Comparison of ENCODE assay signal across 10 cellular contexts in the genomic region with DNA sequence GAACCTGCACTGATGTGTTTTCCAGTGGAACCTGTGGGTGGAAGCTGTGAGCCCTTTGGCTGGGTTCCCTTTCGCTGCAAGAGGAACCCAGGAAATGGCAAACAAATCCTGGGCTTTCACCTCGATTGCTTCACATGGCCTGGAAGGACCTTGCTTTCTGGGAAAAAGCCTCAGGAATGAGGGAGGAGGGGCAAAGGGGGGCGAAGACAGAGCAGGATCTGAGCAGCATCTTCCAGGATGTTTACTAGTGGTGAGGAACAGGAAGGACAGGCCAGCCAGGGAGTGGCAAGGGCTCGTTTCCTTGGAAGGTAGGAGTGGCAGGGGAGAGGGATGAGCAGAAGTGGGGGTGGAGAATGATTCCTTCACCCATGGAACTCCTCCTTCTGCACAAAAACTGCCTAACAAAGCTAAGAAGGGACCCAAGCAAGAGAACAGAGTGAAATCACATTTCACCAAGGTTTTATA. TPM values are rescaled to one million over a fixed set of nuclear protein-coding genes. Genes with fewer than 3 reads are reported as not detected.
DNase-seq lines count a peak whose midpoint lies in the region; ATAC-seq and TF ChIP-seq lines count a peak whose summit lies in the region.
"Had no signal": no experiment of that assay in that cellular context is flagged by ENCODE, and none has a peak within 500 bp of the region (broad histone marks: within the 10 kb centered on the region; RNA-seq: fewer than 3 reads in every experiment).

No MANE protein-coding gene starts in this region.

- peaks cover 7 to 46% (median 14%) of the 10 kb centered on the region in 4 donors for H3K4me1 ChIP-seq in transverse colon

- no peaks in the 10 kb centered on the region for H3K36me3 Mint-ChIP-seq in activated naive CD4-positive, alpha-beta T cell treated with anti-CD3 and anti-CD28 coated beads for 36 hours (ENCODE audit: low read depth)

- DNase-seq in NCI-H2227 (lab: John Stamatoyannopoulos, UW; ENCODE audit: unreplicated experiment) (peak; percentile 22), NCI-H2227 treated with DMSO at 0.1 percent for 48 hours (lab: John Stamatoyannopoulos, UW) (no peak), brain microvascular endothelial cell (no peak), islet precursor cell (peak; percentile 84), transverse colon (peak; percentile 49), retina (no peak)
- no peak for DNase-seq in activated naive CD4-positive, alpha-beta T cell treated with anti-CD3 and anti-CD28 coated beads for 36 hours
- DNase-seq: NCI-H524 had no signal

- H3K9me3 Mint-ChIP-seq in activated naive CD4-positive, alpha-beta T cell treated with anti-CD3 and anti-CD28 coated beads for 36 hours, result peaks cover 11% of the 10 kb centered on the region

- WGBS in transverse colon (ENCODE audit: low coverage in 1 of 2), 2 donors, result 19 to 83% methylated on average over 1 to 4 of the region's 4 CpGs

- no peak for TF ChIP-seq POLR2A in transverse colon (IDR thresholded peaks at IDR 0.05)

- H3K9me3 ChIP-seq in transverse colon, result no peaks in the 10 kb centered on the region

- peaks cover 26% of the 10 kb centered on the region for H3K27me3 Mint-ChIP-seq in activated naive CD4-positive, alpha-beta T cell treated with anti-CD3 and anti-CD28 coated beads for 36 hours (ENCODE audit: low read depth)

- in situ Hi-C loops in brain microvascular endothelial cell (cut with HindIII; ENCODE audit: low pct_ligation_motif_present, low sequenced_read_pairs) (no loop called here), transverse colon (cut with MboI; ENCODE audit: low pct_ligation_motif_present in 1 of 4, low pct_unique_long_range_greater_than_20kb in 1 of 4, low sequenced_read_pairs in 3 of 4) (no loop called here)

- no peak for TF ChIP-seq EP300 in transverse colon (IDR thresholded peaks at IDR 0.05; ENCODE audit: low read depth)

- H3K27me3 ChIP-seq in brain microvascular endothelial cell (replicated peaks) (no peaks in the 10 kb centered on the region), transverse colon (no peaks in the 10 kb centered on the region)

- intact Hi-C loops in transverse colon (cut with DNase I; ENCODE audit: low total_unique reads), result no loop called here
- intact Hi-C loops in activated naive CD4-positive, alpha-beta T cell treated with anti-CD3 and anti-CD28 coated beads for 36 hours (cut with micrococcal nuclease), result no loop called here

- ATAC-seq in HG02840 (IDR thresholded peaks at IDR 0.05; ENCODE audit: low FRiP score, unreplicated experiment), result no peak

- no peak overlapping the region for H3K27ac Mint-ChIP-seq in activated naive CD4-positive, alpha-beta T cell treated with anti-CD3 and anti-CD28 coated beads for 36 hours

- H3K27ac ChIP-seq in brain microvascular endothelial cell (no peak overlapping the region), transverse colon (peak overlapping the region; percentile 31 to 63 (median 36))
- H3K27ac ChIP-seq: skin epidermis had no signal

- H3K4me3 ChIP-seq in brain microvascular endothelial cell (ENCODE audit: low read depth, low read length) (no peak overlapping the region), transverse colon (no peak overlapping the region)
- H3K4me3 ChIP-seq: skin epidermis had no signal

- H3K4me1 Mint-ChIP-seq in activated naive CD4-positive, alpha-beta T cell treated with anti-CD3 and anti-CD28 coated beads for 36 hours (ENCODE audit: low read depth), result no peaks in the 10 kb centered on the region

- peak; percentile 22 for TF ChIP-seq CTCF in brain microvascular endothelial cell (IDR thresholded peaks at IDR 0.05; ENCODE audit: low read depth, low read length, missing control alignments)
- TF ChIP-seq CTCF in transverse colon (IDR thresholded peaks at IDR 0.05), result peak in 4 of 5 experiments; percentile 20 to 63 (median 41)

- CTCF ChIA-PET in activated naive CD4-positive, alpha-beta T cell treated with anti-CD3 and anti-CD28 coated beads for 36 hours (lab: Charles Lee), result no interaction called here

- no peak overlapping the region for H3K4me3 Mint-ChIP-seq in activated naive CD4-positive, alpha-beta T cell treated with anti-CD3 and anti-CD28 coated beads for 36 hours

- H3K36me3 ChIP-seq in brain microvascular endothelial cell (replicated peaks) (no peaks in the 10 kb centered on the region), transverse colon (no peaks in the 10 kb centered on the region)

RNA-seq across cellular contexts. Expression of a gene that starts 5.9 kb away (rescaled TPM):
- total RNA-seq in transverse colon, result 10 to 100 TPM in 3 of 4 donors, 1 to 10 TPM in 1; 8.2 to 33.5 (median 15.2) TPM
- not detected for total RNA-seq in activated naive CD4-positive, alpha-beta T cell treated with anti-CD3 and anti-CD28 coated beads for 36 hours

RNA-seq across cellular contexts. Expression of a gene that starts 26.1 kb away (rescaled TPM):
- total RNA-seq in transverse colon, result 10 to 100 TPM; 12.4 to 26.7 (median 18.3) TPM
- total RNA-seq in activated naive CD4-positive, alpha-beta T cell treated with anti-CD3 and anti-CD28 coated beads for 36 hours, result 1 to 10 TPM; 7.8 to 8.3 TPM

Comparison
In these comparisons a context has a peak if more than half of its experiments do, and no peak if none do; other contexts are left out.
1. DNase-seq: peak in NCI-H2227 (single experiment), islet precursor cell (single experiment) and transverse colon (single experiment); none in NCI-H2227 treated with DMSO at 0.1 percent for 48 hours (single experiment), brain microvascular endothelial cell (single experiment), retina (single experiment) and activated naive CD4-positive, alpha-beta T cell treated with anti-CD3 and anti-CD28 coated beads for 36 hours (single experiment).
2. RNA of a gene that starts 5.9 kb away (total RNA-seq): 8.2 to 33.5 TPM in transverse colon; not detected in activated naive CD4-positive, alpha-beta T cell treated with anti-CD3 and anti-CD28 coated beads for 36 hours; every median in the first group is over 4 times any median in the second.